In genomic region chr7:134705716-134706115, GRCh38 we compare ENCODE assay signal across 18 cellular contexts. TPM values are rescaled to one million over a fixed set of nuclear protein-coding genes. Genes with fewer than 3 reads are reported as not detected.
A peak's percentile ranks its signal among the peaks of the same experiment; 100 is the strongest.
DNase-seq lines count a peak whose midpoint lies in the region; ATAC-seq and TF ChIP-seq lines count a peak whose summit lies in the region.
"Had no signal": no experiment of that assay in that cellular context is flagged by ENCODE, and none has a peak within 500 bp of the region (broad histone marks: within the 10 kb centered on the region; RNA-seq: fewer than 3 reads in every experiment).

No MANE protein-coding gene starts in this region.

- TF ChIP-seq POLR2A in breast epithelium (IDR thresholded peaks at IDR 0.05) (no peak), suprapubic skin (IDR thresholded peaks at IDR 0.05) (no peak)

- H3K36me3 ChIP-seq in breast epithelium (no peaks in the 10 kb centered on the region), mammary epithelial cell (ENCODE audit: insufficient read depth, low read length) (no peaks in the 10 kb centered on the region), mesenchymal stem cell (ENCODE audit: control insufficient read depth in 1 of 2, insufficient read depth in 2 of 2, low read depth in 1 of 2, low read length in 2 of 2) (no peaks in the 10 kb centered on the region), suprapubic skin (no peaks in the 10 kb centered on the region)
- H3K36me3 ChIP-seq: Peyer's patch had no signal

- no peaks in the 10 kb centered on the region for H3K27me3 Mint-ChIP-seq in activated CD4-positive, alpha-beta memory T cell treated with anti-CD3 and anti-CD28 coated beads for 36 hours

- H3K9ac ChIP-seq in mammary epithelial cell (ENCODE audit: insufficient read depth, low read length) (no peak overlapping the region), mesenchymal stem cell (ENCODE audit: low read length) (peak overlapping the region; percentile 15)
- H3K9ac ChIP-seq: KMS-11 had no signal

- no peaks in the 10 kb centered on the region for H3K36me3 Mint-ChIP-seq in activated CD4-positive, alpha-beta memory T cell treated with anti-CD3 and anti-CD28 coated beads for 36 hours
- H3K36me3 Mint-ChIP-seq: CD14-positive monocyte had no signal

- intact Hi-C loops in breast epithelium (cut with DNase I; ENCODE audit: low total_unique reads), result no loop called here
- intact Hi-C loops in mammary epithelial cell (cut with micrococcal nuclease), result no loop called here
- intact Hi-C loops in activated CD4-positive, alpha-beta memory T cell treated with anti-CD3 and anti-CD28 coated beads for 36 hours (cut with micrococcal nuclease), result no loop called here

- BruUV-seq in mammary epithelial cell (replicated peaks; lab: Mats Ljungman, UMichigan), result no TSS peak

- H3K27ac Mint-ChIP-seq in activated CD4-positive, alpha-beta memory T cell treated with anti-CD3 and anti-CD28 coated beads for 36 hours, result no peak overlapping the region
- H3K27ac Mint-ChIP-seq: CD14-positive monocyte, HFFc6 had no signal

- no peak for TF ChIP-seq CTCF in breast epithelium (IDR thresholded peaks at IDR 0.05)
- no peak for TF ChIP-seq CTCF in mammary epithelial cell (conservative IDR thresholded peaks at IDR 0.05 in 1 of 2, IDR thresholded peaks at IDR 0.05 in 1 of 2; ENCODE audit: extremely low read depth in 1 of 2, insufficient read depth in 1 of 2, low read depth in 1 of 2, low read length in 2 of 2)
- TF ChIP-seq CTCF in suprapubic skin (IDR thresholded peaks at IDR 0.05), result no peak

- H3K27me3 ChIP-seq in breast epithelium, result no peaks in the 10 kb centered on the region
- no peaks in the 10 kb centered on the region for H3K27me3 ChIP-seq in mammary epithelial cell (ENCODE audit: insufficient read depth, low read length)
- no peaks in the 10 kb centered on the region for H3K27me3 ChIP-seq in mesenchymal stem cell (ENCODE audit: control insufficient read depth in 1 of 2, insufficient read depth in 1 of 2, low read length in 2 of 2)
- no peaks in the 10 kb centered on the region for H3K27me3 ChIP-seq in suprapubic skin
- H3K27me3 ChIP-seq: Peyer's patch had no signal

- no peak overlapping the region for H4K8ac ChIP-seq in mesenchymal stem cell (ENCODE audit: low read length)

- H3K4me1 ChIP-seq in breast epithelium (no peaks in the 10 kb centered on the region), mammary epithelial cell (ENCODE audit: insufficient read depth, low read length) (peaks cover 9% of the 10 kb centered on the region), mesenchymal stem cell (ENCODE audit: control insufficient read depth, insufficient read depth, low read depth, low read length) (peaks cover 7% of the 10 kb centered on the region), suprapubic skin (peaks cover 4% of the 10 kb centered on the region)
- H3K4me1 ChIP-seq: Peyer's patch had no signal

- H2BK12ac ChIP-seq in mesenchymal stem cell (ENCODE audit: low read length in 2 of 2), result peak overlapping the region in 1 of 2 experiments; percentile 86

- dilution Hi-C loops in mammary epithelial cell (cut with HindIII; ENCODE audit: low sequenced_read_pairs), result no loop called here

- in situ Hi-C loops in mammary epithelial cell (cut with MboI; ENCODE audit: low sequenced_read_pairs in 2 of 2), result no loop called here

- no peaks in the 10 kb centered on the region for H4K20me1 ChIP-seq in mammary epithelial cell (ENCODE audit: insufficient read depth, low read length)

- H3K27ac ChIP-seq in breast epithelium (peak overlapping the region; percentile 30 to 64), mammary epithelial cell (ENCODE audit: insufficient read depth, low read depth, low read length) (no peak overlapping the region), mesenchymal stem cell (ENCODE audit: low read length, poor library complexity, severe bottlenecking) (no peak overlapping the region), suprapubic skin (peak overlapping the region; percentile 34)
- H3K27ac ChIP-seq: 22Rv1, KMS-11, Peyer's patch had no signal

- CTCF ChIA-PET in mammary epithelial cell (lab: Charles Lee; ENCODE audit: low non-redundant PET), result no interaction called here
- CTCF ChIA-PET in activated CD4-positive, alpha-beta memory T cell treated with anti-CD3 and anti-CD28 coated beads for 36 hours (lab: Charles Lee), result interaction anchor here (1.0 kb wide), 1 partner anchor 73 kb away, joined by 3 read pairs; no protein-coding TSS in a partner anchor

- no peak overlapping the region for H2BK15ac ChIP-seq in mesenchymal stem cell (ENCODE audit: low read depth, poor library complexity, severe bottlenecking)

- no peak for TF ChIP-seq EP300 in suprapubic skin (IDR thresholded peaks at IDR 0.05)

- H3K14ac ChIP-seq in mesenchymal stem cell (ENCODE audit: low read length in 2 of 2), result no peak overlapping the region

- H3K4me1 Mint-ChIP-seq in activated CD4-positive, alpha-beta memory T cell treated with anti-CD3 and anti-CD28 coated beads for 36 hours (ENCODE audit: low read depth), result peaks cover 6% of the 10 kb centered on the region
- H3K4me1 Mint-ChIP-seq: CD14-positive monocyte had no signal

- H3K4me3 ChIP-seq in breast epithelium (no peak overlapping the region), mammary epithelial cell (replicated peaks in 1 of 3; ENCODE audit: insufficient read depth in 1 of 3, low read depth in 2 of 3, low read length in 3 of 3) (no peak overlapping the region), mesenchymal stem cell (ENCODE audit: insufficient read depth in 1 of 2, low read depth in 1 of 2, low read length in 2 of 2) (no peak overlapping the region), suprapubic skin (no peak overlapping the region)
- H3K4me3 ChIP-seq: Peyer's patch had no signal

- no peak overlapping the region for H3K23ac ChIP-seq in mesenchymal stem cell (ENCODE audit: low read length in 2 of 2)

- no peak overlapping the region for H2AFZ ChIP-seq in mammary epithelial cell (ENCODE audit: low read depth, low read length)
- no peak overlapping the region for H2AFZ ChIP-seq in mesenchymal stem cell (ENCODE audit: low read depth, low read length)

- H3K79me1 ChIP-seq in mesenchymal stem cell (replicated peaks; ENCODE audit: low read length, poor library complexity, severe bottlenecking), result no peaks in the 10 kb centered on the region

- no peaks in the 10 kb centered on the region for H3K79me2 ChIP-seq in mammary epithelial cell (ENCODE audit: insufficient read depth, low read length)

- DNase-seq in breast epithelium (ENCODE audit: low spot score in 2 of 2) (no peak), mammary epithelial cell (no peak), mesenchymal stem cell (no peak), suprapubic skin (ENCODE audit: low spot score in 2 of 2) (no peak), putamen (ENCODE audit: low spot score) (no peak)
- no peak for DNase-seq in activated CD4-positive, alpha-beta memory T cell treated with anti-CD3 and anti-CD28 coated beads for 36 hours
- DNase-seq: DMS 273 treated with DMSO at 0.1 percent for 48 hours; H7; HFFc6; MV-4-11; NCI-H1694 treated with DMSO at 0.1 percent for 48 hours; NK-92 treated with Interleukin-12 subunit alpha and Interleukin-12 subunit beta, amount 100 ng/mL, for 24 hours; Peyer's patch had no signal

- ATAC-seq in esophagus mucosa (no peak), HG03565 (IDR thresholded peaks at IDR 0.05; ENCODE audit: unreplicated experiment) (no peak)

- no peak overlapping the region for H3K4me3 Mint-ChIP-seq in activated CD4-positive, alpha-beta memory T cell treated with anti-CD3 and anti-CD28 coated beads for 36 hours
- H3K4me3 Mint-ChIP-seq: CD14-positive monocyte, HFFc6 had no signal

- H3K18ac ChIP-seq in mesenchymal stem cell (ENCODE audit: low read depth in 1 of 2, low read length in 2 of 2), result no peak overlapping the region

- H2BK5ac ChIP-seq in mesenchymal stem cell (ENCODE audit: low read depth, low read length, poor library complexity, severe bottlenecking), result no peak overlapping the region

- 6% methylated on average over 2 of the region's 2 CpGs for WGBS in mammary epithelial cell (ENCODE audit: low coverage, missing lambda C conversion rate)
- WGBS in mesenchymal stem cell, result 100% methylated on average over 1 of the region's 2 CpGs
- 75% methylated on average over 2 of the region's 2 CpGs for WGBS in suprapubic skin

- no peak overlapping the region for H2AK5ac ChIP-seq in mesenchymal stem cell (ENCODE audit: low read length, severe bottlenecking)

- no peak overlapping the region for H4K91ac ChIP-seq in mesenchymal stem cell (ENCODE audit: low read length)

- POLR2A ChIA-PET in activated CD4-positive, alpha-beta memory T cell treated with anti-CD3 and anti-CD28 coated beads for 36 hours (lab: Charles Lee), result no interaction called here

- H3K4ac ChIP-seq in mesenchymal stem cell (ENCODE audit: low read depth in 1 of 2, low read length in 2 of 2), result no peak overlapping the region

- no peak overlapping the region for H2BK120ac ChIP-seq in mesenchymal stem cell (ENCODE audit: low read depth, low read length)

- no peaks in the 10 kb centered on the region for H3K9me3 Mint-ChIP-seq in activated CD4-positive, alpha-beta memory T cell treated with anti-CD3 and anti-CD28 coated beads for 36 hours
- H3K9me3 Mint-ChIP-seq: CD14-positive monocyte had no signal

- H3K4me2 ChIP-seq in mammary epithelial cell (ENCODE audit: insufficient read depth, low read depth, low read length), result no peak overlapping the region
- H3K4me2 ChIP-seq in mesenchymal stem cell (ENCODE audit: low read length, poor library complexity, severe bottlenecking), result no peak overlapping the region
- H3K4me2 ChIP-seq: KMS-11 had no signal

- H3K9me3 ChIP-seq in breast epithelium (no peaks in the 10 kb centered on the region), mammary epithelial cell (replicated peaks; ENCODE audit: insufficient read depth, low read length) (no peaks in the 10 kb centered on the region), mesenchymal stem cell (ENCODE audit: control insufficient read depth, low read length) (no peaks in the 10 kb centered on the region), suprapubic skin (no peaks in the 10 kb centered on the region)
- H3K9me3 ChIP-seq: Peyer's patch had no signal

RNA-seq across cellular contexts. Expression of gene BPGM, which starts 59.1 kb away (rescaled TPM):
- total RNA-seq in breast epithelium, result 10 to 100 TPM; 12.3 to 18.7 (median 16.4) TPM
- 10 to 100 TPM; 21.3 to 55.2 TPM for total RNA-seq in mammary epithelial cell
- polyA plus RNA-seq in mammary epithelial cell, result 15.1 TPM
- 5.8 TPM for polyA minus RNA-seq in mammary epithelial cell
- 21.1 TPM for polyA plus RNA-seq in mesenchymal stem cell (2013, experiment 1 of 2)
- polyA plus RNA-seq in mesenchymal stem cell (2013, experiment 2 of 2), result 20.7 TPM
- 10 to 100 TPM in 3 of 4 donors, 1 to 10 TPM in 1; 9.8 to 13.3 (median 12.5) TPM for total RNA-seq in suprapubic skin
- 10 to 100 TPM; 23.7 to 24.9 TPM for total RNA-seq in activated CD4-positive, alpha-beta memory T cell treated with anti-CD3 and anti-CD28 coated beads for 36 hours
- 8.9 TPM for total RNA-seq in esophagus mucosa

Comparison
In these comparisons a context has a peak if more than half of its experiments do, and no peak if none do; other contexts are left out.
1. H3K27ac ChIP-seq: peak in breast epithelium (2 of 2) and suprapubic skin (single experiment); none in mammary epithelial cell (single experiment) and mesenchymal stem cell (single experiment).